Comparison of ENCODE assay signal across 8 cellular contexts in genomic region chr11:1763796-1764661, GRCh38. TPM values are rescaled to one million over a fixed set of nuclear protein-coding genes. Genes with fewer than 3 reads are reported as not detected.
DNase-seq lines count a peak whose midpoint lies in the region; ATAC-seq, FAIRE-seq and TF ChIP-seq lines count a peak whose summit lies in the region.

TSS of gene CTSD (minus strand) at chr11:1763927. CDS start at chr11:1763859, 68 bp downstream.

- no TSS peak for BruUV-seq in endothelial cell of umbilical vein (replicated peaks; lab: Mats Ljungman, UMichigan)

- intact Hi-C loops in endothelial cell of umbilical vein (cut with micrococcal nuclease), result loop anchor here (1.0 to 5.0 kb wide), 2 partner anchors 8 to 72 kb away; no protein-coding TSS in a partner anchor

- CTCF ChIA-PET in endothelial cell of umbilical vein (lab: Charles Lee), result interaction anchor here (0.7 to 1.3 kb wide), 5 partner anchors 10 to 1690 kb away, joined by 3 to 8 read pairs (median 4); no protein-coding TSS in a partner anchor

- peak; percentile 84 for DNase-seq in BE2C
- peak; percentile 54 for DNase-seq in NOMO-1 treated with dmso at 0.1 percent for 144 hours (lab: John Stamatoyannopoulos, UW; ENCODE audit: unreplicated experiment)
- DNase-seq in activated CD8-positive, alpha-beta memory T cell treated with anti-CD3 and anti-CD28 coated beads, Interleukin-2, amount 50 U/mL, for 4 hours, result peak; percentile 87
- peak; percentile 61 for DNase-seq in endothelial cell of umbilical vein (ENCODE audit: low read depth, low spot score)
- DNase-seq in stimulated activated CD8-positive, alpha-beta memory T cell treated with anti-CD3 and anti-CD28 coated beads, Interleukin-2, amount 100 ng/mL, for 48 hours (ENCODE audit: low read depth in 2 of 2), result peak; percentile 85 to 90

- peak within 1 kb of the TSS; percentile 83 for H3K4me2 ChIP-seq in endothelial cell of umbilical vein (ENCODE audit: insufficient read depth, low read length)

- H3K36me3 ChIP-seq in BE2C (no peaks in the 10 kb centered on the region), endothelial cell of umbilical vein (ENCODE audit: control insufficient read depth in 2 of 2, extremely low read depth in 1 of 2, insufficient read depth in 2 of 2, low read length in 2 of 2) (peaks cover 0 to 8% of the 10 kb centered on the region in 2 experiments)

- H3K9me3 ChIP-seq in BE2C (no peaks in the 10 kb centered on the region), endothelial cell of umbilical vein (replicated peaks; ENCODE audit: control insufficient read depth, insufficient read depth, low read length) (no peaks in the 10 kb centered on the region), mononuclear cell (ENCODE audit: low read depth, low read length) (no peaks in the 10 kb centered on the region)

- peak within 1 kb of the TSS; percentile 94 for H2AFZ ChIP-seq in endothelial cell of umbilical vein (ENCODE audit: low read depth, low read length)

- dilution Hi-C loops in endothelial cell of umbilical vein (cut with MboI; ENCODE audit: extremely low pct_ligation_motif_present, low sequenced_read_pairs), result no loop called here

- TF ChIP-seq CTCF in BE2C (IDR thresholded peaks at IDR 0.05; ENCODE audit: low read depth, low read length) (no peak), endothelial cell of umbilical vein (IDR thresholded peaks at IDR 0.05; ENCODE audit: extremely low read depth in 1 of 2, insufficient read depth in 1 of 2, low read depth in 1 of 2, low read length in 2 of 2) (no peak)

- H3K4me3 ChIP-seq in BE2C (ENCODE audit: low read depth, low read length), result peak within 1 kb of the TSS; percentile 64
- peak within 1 kb of the TSS; percentile 62 to 72 (median 66) for H3K4me3 ChIP-seq in endothelial cell of umbilical vein (replicated peaks in 1 of 3; ENCODE audit: insufficient read depth in 1 of 3, low read depth in 1 of 3, low read length in 3 of 3)
- peak within 1 kb of the TSS; percentile 77 for H3K4me3 ChIP-seq in mononuclear cell (ENCODE audit: low read length)

- H3K27me3 ChIP-seq in BE2C, result no peaks in the 10 kb centered on the region
- H3K27me3 ChIP-seq in endothelial cell of umbilical vein (ENCODE audit: control insufficient read depth in 2 of 2, insufficient read depth in 2 of 2, low read length in 2 of 2), result no peaks in the 10 kb centered on the region
- no peaks in the 10 kb centered on the region for H3K27me3 ChIP-seq in mononuclear cell (ENCODE audit: insufficient read depth, low read length)

- peak within 1 kb of the TSS; percentile 32 for H3K27ac ChIP-seq in endothelial cell of umbilical vein (ENCODE audit: insufficient read depth, low read depth, low read length)

- peak; percentile 58 for TF ChIP-seq POLR2A in GM19099 (IDR thresholded peaks at IDR 0.05; ENCODE audit: extremely low read depth, insufficient read length, low read depth)
- peak; percentile 67 for TF ChIP-seq POLR2A in endothelial cell of umbilical vein (IDR thresholded peaks at IDR 0.05; ENCODE audit: low read depth, low read length)

- no peaks in the 10 kb centered on the region for H3K9me1 ChIP-seq in endothelial cell of umbilical vein (replicated peaks; ENCODE audit: control insufficient read depth, extremely low read depth, insufficient read depth, low read length)

- POLR2A ChIA-PET in endothelial cell of umbilical vein (lab: Charles Lee), result interaction anchor here (0.7 kb wide), 1 partner anchor 346 kb away, joined by 6 read pairs; no protein-coding TSS in a partner anchor

- peak; percentile 76 for ATAC-seq in HG03439 (IDR thresholded peaks at IDR 0.05; ENCODE audit: unreplicated experiment)

- no peaks in the 10 kb centered on the region for H4K20me1 ChIP-seq in endothelial cell of umbilical vein (replicated peaks; ENCODE audit: control insufficient read depth, extremely low read depth, insufficient read depth, low read length)

- H3K79me2 ChIP-seq in endothelial cell of umbilical vein (ENCODE audit: control insufficient read depth, insufficient read depth, low read length), result peaks cover 9% of the 10 kb centered on the region

- H3K4me1 ChIP-seq in BE2C, result no peaks in the 10 kb centered on the region
- H3K4me1 ChIP-seq in endothelial cell of umbilical vein (ENCODE audit: control insufficient read depth, extremely low read depth, insufficient read depth, low read length), result peaks cover 22% of the 10 kb centered on the region
- peaks cover 52% of the 10 kb centered on the region for H3K4me1 ChIP-seq in mononuclear cell (ENCODE audit: insufficient read depth, low read length)

- peak within 1 kb of the TSS; percentile 66 for H3K9ac ChIP-seq in endothelial cell of umbilical vein (replicated peaks; ENCODE audit: extremely low read depth, insufficient read depth, low read length)

- peak; percentile 18 for FAIRE-seq in endothelial cell of umbilical vein (lab: Jason Lieb, UNC)

TF ChIP-seq in endothelial cell of umbilical vein, 7 proteins besides CTCF, POLR2A, EP300 and RAD21:
- TF ChIP-seq POLR2AphosphoS5 (IDR thresholded peaks at IDR 0.05; ENCODE audit: insufficient read depth, low read depth, low read length), result peak; percentile 80
- TF ChIP-seq, protein P1, sequence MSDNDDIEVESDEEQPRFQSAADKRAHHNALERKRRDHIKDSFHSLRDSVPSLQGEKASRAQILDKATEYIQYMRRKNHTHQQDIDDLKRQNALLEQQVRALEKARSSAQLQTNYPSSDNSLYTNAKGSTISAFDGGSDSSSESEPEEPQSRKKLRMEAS (IDR thresholded peaks at IDR 0.05; ENCODE audit: insufficient read depth, insufficient read length), result peak; percentile 84
- no peak for TF ChIP-seq GATA2 (IDR thresholded peaks at IDR 0.05; ENCODE audit: insufficient read depth, insufficient read length, low read depth, low read length)

RNA-seq across cellular contexts. Expression of gene CTSD, which starts in this region (rescaled TPM):
- polyA plus RNA-seq in BE2C (2012; ENCODE audit: insufficient read depth, insufficient read length, low read depth), result 193 TPM
- total RNA-seq in endothelial cell of umbilical vein (197 and 215 TPM in 2 replicates), mononuclear cell (253 TPM)
- 248 and 344 TPM in 2 replicates for polyA plus RNA-seq in endothelial cell of umbilical vein
- 152 and 182 TPM in 2 replicates for polyA plus RNA-seq in endothelial cell of umbilical vein (2011; cell fraction: cytosol; rRNA removed)
- polyA plus RNA-seq in endothelial cell of umbilical vein (2011; cell fraction: nucleus; rRNA removed), result 75.6 and 96.3 TPM in 2 replicates
- 165 and 229 TPM in 2 replicates for polyA plus RNA-seq in endothelial cell of umbilical vein (2012)
- polyA minus RNA-seq in endothelial cell of umbilical vein, result 173 and 178 TPM in 2 replicates
- polyA minus RNA-seq in endothelial cell of umbilical vein (2011; cell fraction: cytosol; rRNA and poly(A)+ RNA removed), result 88.8 TPM
- 37.0 and 46.6 TPM in 2 replicates for polyA minus RNA-seq in endothelial cell of umbilical vein (2011; cell fraction: nucleus; rRNA and poly(A)+ RNA removed)

Comparison
In these comparisons a context has a peak if more than half of its experiments do, and no peak if none do; other contexts are left out.
1. Peak in every context shown above with its lines: DNase-seq, ATAC-seq, H3K4me3 ChIP-seq and H3K27ac ChIP-seq.